ENCODE assay signal across 10 cellular contexts in genomic region chr1:89553195-89553584, GRCh38. TPM values are rescaled to one million over a fixed set of nuclear protein-coding genes. Genes with fewer than 3 reads are reported as not detected.
DNase-seq lines count a peak whose midpoint lies in the region; ATAC-seq and TF ChIP-seq lines count a peak whose summit lies in the region.
"Had no signal": no experiment of that assay in that cellular context is flagged by ENCODE, and none has a peak within 500 bp of the region (broad histone marks: within the 10 kb centered on the region; RNA-seq: fewer than 3 reads in every experiment).

No MANE protein-coding gene starts in this region.

- CTCF ChIA-PET in CD4-positive, alpha-beta T cell (lab: Charles Lee): no interaction called here

- DNase-seq in CD4-positive, alpha-beta T cell: no peak
- DNase-seq in HL-60 (ENCODE audit: low read depth in 1 of 2, low spot score in 1 of 2) (no peak), left lung (no peak), tibial artery (no peak), NCI-H187 (lab: John Stamatoyannopoulos, UW) (no peak)
- DNase-seq: activated CD4-positive, alpha-beta T cell treated with anti-CD3 and anti-CD28 coated beads for 48 hours; NCI-H82 had no signal

- peaks cover 13% of the 10 kb centered on the region; the same call in 1 of the 2 replicates for H3K79me2 ChIP-seq in OCI-LY1 (ENCODE audit: insufficient read depth, low read length)

- no peaks in the 10 kb centered on the region for H3K9me3 ChIP-seq in CD4-positive, alpha-beta T cell (ENCODE audit: control insufficient read depth, low read length)
- H3K9me3 ChIP-seq in OCI-LY1 (ENCODE audit: low read length) (no peaks in the 10 kb centered on the region), left lung (no peaks in the 10 kb centered on the region), tibial artery (no peaks in the 10 kb centered on the region)

- no peak for TF ChIP-seq POLR2A in GM18505 (IDR thresholded peaks at IDR 0.05; ENCODE audit: borderline replicate concordance, extremely low read depth, insufficient read depth, insufficient read length)

- H3K27me3 Mint-ChIP-seq in CD4-positive, alpha-beta T cell: no peaks in the 10 kb centered on the region

- no peaks in the 10 kb centered on the region for H3K27me3 ChIP-seq in CD4-positive, alpha-beta T cell (ENCODE audit: control insufficient read depth, insufficient read depth, low read length)
- no peaks in the 10 kb centered on the region for H3K27me3 ChIP-seq in HL-60 (ENCODE audit: insufficient read depth, poor library complexity, severe bottlenecking)
- H3K27me3 ChIP-seq in OCI-LY1 (ENCODE audit: insufficient read depth, low read length): no peaks in the 10 kb centered on the region
- H3K27me3 ChIP-seq in left lung: no peaks in the 10 kb centered on the region
- H3K27me3 ChIP-seq in tibial artery: no peaks in the 10 kb centered on the region

- no peak for ATAC-seq in CD4-positive, alpha-beta T cell (ENCODE audit: poor library complexity)
- ATAC-seq in left lung: peak; percentile 76
- ATAC-seq in HG02885 (IDR thresholded peaks at IDR 0.05; ENCODE audit: poor library complexity, unreplicated experiment): no peak
- no peak for ATAC-seq in GM18505 (IDR thresholded peaks at IDR 0.05; ENCODE audit: unreplicated experiment)

- H3K9ac ChIP-seq in OCI-LY1 (ENCODE audit: low read length): peak overlapping the region; percentile 16; the same call in 1 of the 2 replicates

- POLR2A ChIA-PET in CD4-positive, alpha-beta T cell (lab: Charles Lee): interaction anchor here (0.8 to 1.2 kb wide), 2 partner anchors 28 to 55 kb away, joined by 3 to 7 read pairs; no protein-coding TSS in a partner anchor

- H4K20me1 ChIP-seq in OCI-LY1 (ENCODE audit: insufficient read depth, low read length): no peaks in the 10 kb centered on the region

- H3K4me2 ChIP-seq in OCI-LY1 (ENCODE audit: low read length): peak overlapping the region; percentile 53

- no peaks in the 10 kb centered on the region for H3K9me2 ChIP-seq in OCI-LY1 (ENCODE audit: low read depth, low read length)

- H3K4me3 Mint-ChIP-seq in CD4-positive, alpha-beta T cell: no peak overlapping the region

- H3K4me1 Mint-ChIP-seq in CD4-positive, alpha-beta T cell (ENCODE audit: low read depth): peaks cover 87% of the 10 kb centered on the region

- H3K4me1 ChIP-seq in OCI-LY1 (ENCODE audit: insufficient read depth, low read length, severe bottlenecking) (peaks cover 27% of the 10 kb centered on the region), left lung (peaks cover 9 to 42% of the 10 kb centered on the region in 2 donors), tibial artery (peaks cover 0 to 10% (median 0%) of the 10 kb centered on the region in 4 donors)

- H3K36me3 ChIP-seq in OCI-LY1 (ENCODE audit: insufficient read depth, low read length) (peaks cover 11% of the 10 kb centered on the region; the same call in 1 of the 2 replicates), left lung (no peaks in the 10 kb centered on the region), tibial artery (no peaks in the 10 kb centered on the region)

- intact Hi-C loops in CD4-positive, alpha-beta T cell (cut with DNase I, micrococcal nuclease): no loop called here
- intact Hi-C loops in left lung (cut with DNase I) (no loop called here), tibial artery (cut with DNase I; ENCODE audit: low total_unique reads) (no loop called here)

- no peaks in the 10 kb centered on the region for H3F3A ChIP-seq in OCI-LY1 (ENCODE audit: insufficient read depth, low read length)

- H3K36me3 Mint-ChIP-seq in CD4-positive, alpha-beta T cell (ENCODE audit: low read depth): peaks cover 60% of the 10 kb centered on the region

- H2AFZ ChIP-seq in OCI-LY1 (ENCODE audit: low read length): no peak overlapping the region

- no peaks in the 10 kb centered on the region for H3K9me3 Mint-ChIP-seq in CD4-positive, alpha-beta T cell

- no peak overlapping the region for H3K4me3 ChIP-seq in HL-60 (replicated peaks; ENCODE audit: insufficient read depth, low read length)
- peak overlapping the region; percentile 18 for H3K4me3 ChIP-seq in OCI-LY1 (ENCODE audit: low read depth, low read length, poor library complexity, severe bottlenecking)
- no peak overlapping the region for H3K4me3 ChIP-seq in left lung
- no peak overlapping the region for H3K4me3 ChIP-seq in tibial artery

- peak overlapping the region; percentile 56 for H3K27ac Mint-ChIP-seq in CD4-positive, alpha-beta T cell

- TF ChIP-seq CTCF in CD4-positive, alpha-beta T cell (IDR thresholded peaks at IDR 0.05): no peak
- TF ChIP-seq CTCF in HL-60 (IDR thresholded peaks at IDR 0.05; ENCODE audit: insufficient read depth, low read length) (no peak), OCI-LY1 (IDR thresholded peaks at IDR 0.05; ENCODE audit: low read length) (no peak), left lung (IDR thresholded peaks at IDR 0.05) (no peak), tibial artery (IDR thresholded peaks at IDR 0.05) (no peak)

- H3K27ac ChIP-seq in CD4-positive, alpha-beta T cell (ENCODE audit: low read depth, low read length): no peak overlapping the region
- H3K27ac ChIP-seq in HL-60 (replicated peaks): peak overlapping the region; percentile 53
- H3K27ac ChIP-seq in OCI-LY1 (ENCODE audit: low read depth, low read length, poor library complexity, severe bottlenecking): peak overlapping the region; percentile 72
- H3K27ac ChIP-seq in left lung: peak overlapping the region; percentile 71 to 79
- no peak overlapping the region for H3K27ac ChIP-seq in tibial artery

RNA-seq across cellular contexts. Expression of gene LRRC8B, which starts 28.6 kb away (rescaled TPM):
- total RNA-seq in CD4-positive, alpha-beta T cell: 10 to 100 TPM; 15.4 to 16.8 TPM
- 10 to 100 TPM; 20.9 to 22.5 TPM for total RNA-seq in left lung

Comparison
In these comparisons a context has a peak if more than half of its experiments do, and no peak if none do; other contexts are left out.
1. H3K27ac ChIP-seq: peak in HL-60 (single experiment), OCI-LY1 (single experiment) and left lung (2 of 2); none in CD4-positive, alpha-beta T cell (single experiment) and tibial artery (0 of 2).